ENCODE assay signal across 33 cellular contexts in genomic region chr6:113888996-113889635, GRCh38.
"Had no signal": no experiment of that assay in that cellular context is flagged by ENCODE, and none has a peak within 500 bp of the region (broad histone marks: within the 10 kb centered on the region; RNA-seq: fewer than 3 reads in every experiment).

No MANE protein-coding gene starts in this region.

- H3K4me3 ChIP-seq: ascending aorta, cardiac muscle cell had no signal

- H3K4me1 ChIP-seq: ascending aorta had no signal

- ATAC-seq: activated CD4-positive, CD25-positive, alpha-beta regulatory T cell treated with anti-CD3 and anti-CD28 coated beads, Interleukin-2, amount 50 U/mL, for 24 hours; activated CD8-positive, alpha-beta memory T cell treated with anti-CD3 and anti-CD28 coated beads, Interleukin-2, amount 10 ng/mL, durations not matched to agents 7 days and 5 days; activated CD8-positive, alpha-beta T cell treated with anti-CD3 and anti-CD28 coated beads, Interleukin-2, amount 10 ng/mL, durations not matched to agents 7 days and 5 days; activated naive CD8-positive, alpha-beta T cell treated with anti-CD3 and anti-CD28 coated beads, Interleukin-2, amount 50 U/mL, for 24 hours; WTC11 had no signal

- DNase-seq: activated CD4-positive, alpha-beta memory T cell treated with anti-CD3 and anti-CD28 coated beads, Interleukin-2, amount 10 ng/mL, durations not matched to agents 7 days and 5 days; activated CD4-positive, alpha-beta T cell treated with anti-CD3 and anti-CD28 coated beads for 1 hour; activated CD4-positive, alpha-beta T cell treated with anti-CD3 and anti-CD28 coated beads for 36 hours; activated CD4-positive, alpha-beta T cell treated with anti-CD3 and anti-CD28 coated beads for 48 hours; activated CD4-positive, alpha-beta T cell treated with anti-CD3 and anti-CD28 coated beads, Interleukin-2, amount 10 ng/mL, durations not matched to agents 7 days and 5 days; activated CD4-positive, alpha-beta T cell treated with anti-CD3 and anti-CD28 coated beads, Interleukin-2, amount 50 U/mL, for 48 hours; activated CD4-positive, CD25-positive, alpha-beta regulatory T cell; activated CD8-positive, alpha-beta memory T cell treated with anti-CD3 and anti-CD28 coated beads for 24 hours; activated CD8-positive, alpha-beta memory T cell treated with anti-CD3 and anti-CD28 coated beads, Interleukin-2, amount 10 ng/mL, durations not matched to agents 7 days and 5 days; activated CD8-positive, alpha-beta memory T cell treated with anti-CD3 and anti-CD28 coated beads, Interleukin-2, amount 50 U/mL, for 48 hours; activated CD8-positive, alpha-beta T cell treated with anti-CD3 and anti-CD28 coated beads, Interleukin-2, amount 10 ng/mL, durations not matched to agents 7 days and 5 days; activated effector memory CD4-positive, alpha-beta T cell treated with Interleukin-2 at 50 U/mL for 16 hours; activated gamma-delta T cell; activated naive CD4-positive, alpha-beta T cell treated with anti-CD3 and anti-CD28 coated beads, Interleukin-2, amount 10 ng/mL, durations not matched to agents 7 days and 5 days; activated naive CD4-positive, alpha-beta T cell treated with Interleukin-2 at 50 U/mL for 16 hours; activated naive CD8-positive, alpha-beta T cell treated with anti-CD3 and anti-CD28 coated beads, Interleukin-2, amount 10 ng/mL, durations not matched to agents 7 days and 5 days; activated naive CD8-positive, alpha-beta T cell treated with anti-CD3 and anti-CD28 coated beads, Interleukin-2, amount 50 U/mL, for 24 hours; activated T-cell treated with anti-CD3 and anti-CD28 coated beads, Interleukin-2, amount 50 U/mL, for 24 hours; activated T-cell treated with anti-CD3 and anti-CD28 coated beads, Interleukin-2, amount 50 U/mL, for 48 hours; amygdala; anterior cingulate cortex; central memory CD4-positive, alpha-beta T cell; cerebellar nuclear complex; T-helper 1 cell; T-helper 2 cell; T-helper 9 cell; WERI-Rb-1 had no signal

- H3K36me3 ChIP-seq: ascending aorta, cardiac muscle cell, WERI-Rb-1 had no signal

- H3K27me3 ChIP-seq: ascending aorta, cardiac muscle cell had no signal

- FAIRE-seq: bronchial epithelial cell, TTC549 had no signal

- H3K27ac ChIP-seq: ascending aorta, cardiac muscle cell, WERI-Rb-1 had no signal
